ENCODE assay signal across 8 cellular contexts in genomic region chr12:104177663-104178501, GRCh38. TPM values are rescaled to one million over a fixed set of nuclear protein-coding genes. Genes with fewer than 3 reads are reported as not detected.
A peak's percentile ranks its signal among the peaks of the same experiment; 100 is the strongest.
DNase-seq lines count a peak whose midpoint lies in the region; ATAC-seq, FAIRE-seq and TF ChIP-seq lines count a peak whose summit lies in the region.

No MANE protein-coding gene starts in this region.

- peaks cover 22% of the 10 kb centered on the region for H3K27me3 Mint-ChIP-seq in activated naive CD4-positive, alpha-beta T cell treated with anti-CD3 and anti-CD28 coated beads, Interleukin-2, amount 10 ng/mL, durations not matched to agents 7 days and 5 days

- H3K4me1 Mint-ChIP-seq in activated naive CD4-positive, alpha-beta T cell treated with anti-CD3 and anti-CD28 coated beads, Interleukin-2, amount 10 ng/mL, durations not matched to agents 7 days and 5 days = peaks cover 10% of the 10 kb centered on the region

- CTCF ChIA-PET in activated naive CD4-positive, alpha-beta T cell treated with anti-CD3 and anti-CD28 coated beads, Interleukin-2, amount 10 ng/mL, durations not matched to agents 7 days and 5 days (lab: Charles Lee) = no interaction called here
- CTCF ChIA-PET in HEK293T (lab: Yijun Ruan, JAX) = interaction anchor here (0.7 to 1.1 kb wide), 4 partner anchors 17 to 402 kb away, joined by 3 to 4 read pairs (median 3); no protein-coding TSS in a partner anchor

- H3K27ac Mint-ChIP-seq in activated naive CD4-positive, alpha-beta T cell treated with anti-CD3 and anti-CD28 coated beads, Interleukin-2, amount 10 ng/mL, durations not matched to agents 7 days and 5 days = no peak overlapping the region

- WGBS in heart left ventricle, 4 donors = 39 to 48% (median 43%) methylated on average over 7 to 8 of the region's 8 CpGs
- 47 to 56% (median 49%) methylated on average over 7 to 8 of the region's 8 CpGs for WGBS in small intestine, 3 donors

- POLR2A ChIA-PET in HEK293T (lab: Yijun Ruan, JAX) = interaction anchor here (1.4 kb wide), 1 partner anchor 40 kb away, joined by 6 read pairs; the partner anchor contains the start of gene NFYB

- DNase-seq in activated naive CD4-positive, alpha-beta T cell treated with anti-CD3 and anti-CD28 coated beads, Interleukin-2, amount 10 ng/mL, durations not matched to agents 7 days and 5 days = peak; percentile 25
- DNase-seq in activated naive CD4-positive, alpha-beta T cell treated with Interleukin-2 at 50 U/mL for 16 hours = no peak
- DNase-seq in UCSD-AML1 (lab: John Stamatoyannopoulos, UW; ENCODE audit: unreplicated experiment) (peak; percentile 36), heart left ventricle (peak; percentile 32 to 77 (median 64)), small intestine (peak; percentile 3), NCI-H345 (lab: John Stamatoyannopoulos, UW) (no peak), activated gamma-delta T cell (lab: John Stamatoyannopoulos, UW) (no peak), HEK293T (ENCODE audit: extremely low spot score) (no peak)

- intact Hi-C loops in heart left ventricle (cut with DNase I) = no loop called here

- peak overlapping the region; percentile 5 to 87 (median 50) for H3K27ac ChIP-seq in heart left ventricle
- peak overlapping the region in 1 of 2 donors; percentile 70 for H3K27ac ChIP-seq in small intestine (ENCODE audit: low read depth in 1 of 2, low read length in 1 of 2)

- TF ChIP-seq CTCF in heart left ventricle (IDR thresholded peaks at IDR 0.05) = peak in 4 of 12 donors; percentile 19 to 36 (median 28)

- H3K27me3 ChIP-seq in heart left ventricle (no peaks in the 10 kb centered on the region), small intestine (ENCODE audit: control insufficient read depth in 2 of 2, insufficient read depth in 2 of 2, low read length in 2 of 2) (no peaks in the 10 kb centered on the region)

- peak; percentile 73 to 86 (median 78) for ATAC-seq in heart left ventricle

- H3K4me1 ChIP-seq in heart left ventricle = peaks cover 0 to 32% (median 13%) of the 10 kb centered on the region in 12 donors
- H3K4me1 ChIP-seq in small intestine (ENCODE audit: control insufficient read depth in 2 of 2, insufficient read depth in 1 of 2, low read depth in 1 of 2, low read length in 1 of 2) = no peaks in the 10 kb centered on the region

- H3K4me3 ChIP-seq in heart left ventricle (no peak overlapping the region), small intestine (ENCODE audit: low read depth in 1 of 2, low read length in 2 of 2) (no peak overlapping the region)

- H3K9me3 ChIP-seq in heart left ventricle = peaks cover 0 to 6% (median 0%) of the 10 kb centered on the region in 12 donors
- no peaks in the 10 kb centered on the region for H3K9me3 ChIP-seq in small intestine (ENCODE audit: control insufficient read depth, low read depth)

- no peak overlapping the region for H3K4me3 Mint-ChIP-seq in activated naive CD4-positive, alpha-beta T cell treated with anti-CD3 and anti-CD28 coated beads, Interleukin-2, amount 10 ng/mL, durations not matched to agents 7 days and 5 days

- H3K36me3 Mint-ChIP-seq in activated naive CD4-positive, alpha-beta T cell treated with anti-CD3 and anti-CD28 coated beads, Interleukin-2, amount 10 ng/mL, durations not matched to agents 7 days and 5 days = no peaks in the 10 kb centered on the region

- no peak for TF ChIP-seq POLR2A in heart left ventricle (IDR thresholded peaks at IDR 0.05)

- no peak for FAIRE-seq in small intestine (lab: Jason Lieb, UNC)

- no peaks in the 10 kb centered on the region for H3K36me3 ChIP-seq in heart left ventricle
- no peaks in the 10 kb centered on the region for H3K36me3 ChIP-seq in small intestine (ENCODE audit: control insufficient read depth in 2 of 2, insufficient read depth in 2 of 2, low read length in 2 of 2)

- no peaks in the 10 kb centered on the region for H3K9me3 Mint-ChIP-seq in activated naive CD4-positive, alpha-beta T cell treated with anti-CD3 and anti-CD28 coated beads, Interleukin-2, amount 10 ng/mL, durations not matched to agents 7 days and 5 days

TF ChIP-seq in HEK293T, 16 proteins besides CTCF, POLR2A, EP300 and RAD21:
- TF ChIP-seq FOXK2 (IDR thresholded peaks at IDR 0.05) (no peak), SP1 (IDR thresholded peaks at IDR 0.05) (no peak), TARDBP (IDR thresholded peaks at IDR 0.05) (no peak), LEF1 (IDR thresholded peaks at IDR 0.05; ENCODE audit: borderline replicate concordance) (no peak), ELF4 (IDR thresholded peaks at IDR 0.05) (no peak), FOXA1 (IDR thresholded peaks at IDR 0.05) (no peak), PKNOX1 (IDR thresholded peaks at IDR 0.05) (no peak)

RNA-seq across cellular contexts. Expression of gene TXNRD1, which starts 37.7 kb away (rescaled TPM):
- 100 to 1,000 TPM in 4 of 9 donors, 10 to 100 TPM in 5; 66.1 to 384 (median 90.8) TPM for total RNA-seq in heart left ventricle
- 100 to 1,000 TPM in 1 of 2 donors, 10 to 100 TPM in 1; 26.6 to 206 TPM for polyA plus RNA-seq in heart left ventricle
- 10 to 100 TPM; 39.4 to 64.2 (median 59.0) TPM for polyA plus RNA-seq in small intestine

RNA-seq across cellular contexts. Expression of gene NFYB, which starts 39.9 kb away (rescaled TPM):
- total RNA-seq in heart left ventricle = 10 to 100 TPM; 20.3 to 58.7 (median 23.8) TPM
- 10 to 100 TPM; 21.6 to 31.3 TPM for polyA plus RNA-seq in heart left ventricle
- polyA plus RNA-seq in small intestine = 10 to 100 TPM; 14.1 to 18.0 (median 15.4) TPM

Comparison
In these comparisons a context has a peak if more than half of its experiments do, and no peak if none do; other contexts are left out.
1. DNase-seq: peak in activated naive CD4-positive, alpha-beta T cell treated with anti-CD3 and anti-CD28 coated beads, Interleukin-2, amount 10 ng/mL, durations not matched to agents 7 days and 5 days (single experiment), UCSD-AML1 (single experiment), heart left ventricle (5 of 5) and small intestine (single experiment); none in activated naive CD4-positive, alpha-beta T cell treated with Interleukin-2 at 50 U/mL for 16 hours (single experiment), NCI-H345 (single experiment), activated gamma-delta T cell (single experiment) and HEK293T (single experiment).